In genomic region chr3:148708409-148708808, GRCh38 we compare ENCODE assay signal across 24 cellular contexts. TPM values are rescaled to one million over a fixed set of nuclear protein-coding genes. Genes with fewer than 3 reads are reported as not detected.
DNase-seq lines count a peak whose midpoint lies in the region; ATAC-seq, FAIRE-seq and TF ChIP-seq lines count a peak whose summit lies in the region.
"Had no signal": no experiment of that assay in that cellular context is flagged by ENCODE, and none has a peak within 500 bp of the region (broad histone marks: within the 10 kb centered on the region; RNA-seq: fewer than 3 reads in every experiment).

No MANE protein-coding gene starts in this region.

- no peaks in the 10 kb centered on the region for H3K9me3 Mint-ChIP-seq in astrocyte (ENCODE audit: unreplicated experiment)
- H3K9me3 Mint-ChIP-seq: CD8-positive, alpha-beta T cell had no signal

- H2AFZ ChIP-seq in SK-N-SH (ENCODE audit: low read depth) (no peak overlapping the region; the same call in 1 of the 2 replicates), Loucy (ENCODE audit: low read length) (peak overlapping the region; percentile 37), astrocyte (ENCODE audit: low read depth, low read length) (no peak overlapping the region)

- CTCF ChIA-PET in SK-N-SH (lab: Yijun Ruan, JAX): interaction anchor here (1.0 to 2.3 kb wide), 3 partner anchors 11 to 328 kb away, joined by 3 to 7 read pairs (median 3); no protein-coding TSS in a partner anchor

- no peak for TF ChIP-seq POLR2A in sigmoid colon (IDR thresholded peaks at IDR 0.05)

- intact Hi-C loops in sigmoid colon (cut with DNase I): no loop called here
- intact Hi-C loops in Right ventricle myocardium inferior (cut with DNase I): no loop called here

- H3K9me2 ChIP-seq in SK-N-SH (no peaks in the 10 kb centered on the region), Loucy (replicated peaks; ENCODE audit: low read depth, low read length) (no peaks in the 10 kb centered on the region)

- DNase-seq in SK-N-SH (no peak), astrocyte (ENCODE audit: low read depth) (no peak), sigmoid colon (no peak), Right ventricle myocardium inferior (ENCODE audit: missing footprints) (no peak), NOMO-1 treated with dmso at 0.1 percent for 144 hours (lab: John Stamatoyannopoulos, UW; ENCODE audit: unreplicated experiment) (no peak)
- DNase-seq: 8988T; C1 segment of cervical spinal cord; CD8-positive, alpha-beta T cell; DMS153; MM.1S; NCI-H1048; NCI-H1417 treated with DMSO at 0.1 percent for 48 hours; NCI-H187 treated with DMSO at 0.1 percent for 48 hours; NCI-H2107; NCI-H2227 treated with DMSO at 0.1 percent for 48 hours; NCI-H510A; NK-92 treated with Interleukin-12 subunit alpha and Interleukin-12 subunit beta, amount 100 ng/mL, for 24 hours; SHP77 had no signal

- H3K9me3 ChIP-seq in SK-N-SH (no peaks in the 10 kb centered on the region), Loucy (ENCODE audit: insufficient read depth, low read depth, low read length) (no peaks in the 10 kb centered on the region), astrocyte (ENCODE audit: insufficient read depth, low read depth, low read length) (no peaks in the 10 kb centered on the region), sigmoid colon (no peaks in the 10 kb centered on the region)

- H3K4me2 ChIP-seq in SK-N-SH (no peak overlapping the region), Loucy (ENCODE audit: low read depth, low read length, poor library complexity, severe bottlenecking) (peak overlapping the region; percentile 72), astrocyte (ENCODE audit: low read length) (peak overlapping the region; percentile 17)

- no peaks in the 10 kb centered on the region for H3K27me3 ChIP-seq in SK-N-SH (ENCODE audit: insufficient read depth)
- H3K27me3 ChIP-seq in Loucy (ENCODE audit: insufficient read depth, low read length, poor library complexity, severe bottlenecking): no peaks in the 10 kb centered on the region
- H3K27me3 ChIP-seq in astrocyte (ENCODE audit: insufficient read depth, low read length): no peaks in the 10 kb centered on the region
- no peaks in the 10 kb centered on the region for H3K27me3 ChIP-seq in sigmoid colon

- H3F3A ChIP-seq in SK-N-SH (replicated peaks; ENCODE audit: insufficient read depth): peaks cover 12% of the 10 kb centered on the region
- peaks cover 3% of the 10 kb centered on the region; the same call in 1 of the 2 replicates for H3F3A ChIP-seq in Loucy (ENCODE audit: low read depth)

- TF ChIP-seq RAD21 in SK-N-SH (IDR thresholded peaks at IDR 0.05; ENCODE audit: low read length): no peak

- H3K27me3 Mint-ChIP-seq in astrocyte (ENCODE audit: low read depth, unreplicated experiment): no peaks in the 10 kb centered on the region

- FAIRE-seq in astrocyte (lab: Jason Lieb, UNC): no peak
- FAIRE-seq: H54 had no signal

- no peak for TF ChIP-seq CTCF in SK-N-SH (IDR thresholded peaks at IDR 0.05)
- no peak for TF ChIP-seq CTCF in Loucy (conservative IDR thresholded peaks at IDR 0.05; ENCODE audit: low read length)
- TF ChIP-seq CTCF in astrocyte (IDR thresholded peaks at IDR 0.05; ENCODE audit: insufficient read depth, low read depth, low read length): no peak
- no peak for TF ChIP-seq CTCF in sigmoid colon (IDR thresholded peaks at IDR 0.05)

- H4K20me1 ChIP-seq in SK-N-SH (ENCODE audit: insufficient read depth) (no peaks in the 10 kb centered on the region), Loucy (ENCODE audit: insufficient read depth, low read length, poor library complexity, severe bottlenecking) (no peaks in the 10 kb centered on the region), astrocyte (ENCODE audit: insufficient read depth, low read length) (no peaks in the 10 kb centered on the region)

- WGBS in SK-N-SH (ENCODE audit: low lambda C conversion rate): 88% methylated on average over 5 of the region's 5 CpGs
- WGBS in sigmoid colon, 2 donors: 75 to 87% methylated on average over 5 of the region's 5 CpGs

- H3K27ac ChIP-seq in SK-N-SH (ENCODE audit: low read depth in 2 of 2, low read length in 1 of 2): no peak overlapping the region; a peak in 1 of 4 replicates
- H3K27ac ChIP-seq in astrocyte (ENCODE audit: low read depth, low read length): no peak overlapping the region
- peak overlapping the region in 3 of 4 donors; percentile 68 to 77 (median 76) for H3K27ac ChIP-seq in sigmoid colon
- H3K27ac ChIP-seq: SK-N-MC had no signal

- H3K4me3 ChIP-seq in SK-N-SH (ENCODE audit: low read depth in 2 of 2, low read length in 1 of 2): no peak overlapping the region
- peak overlapping the region; percentile 39 for H3K4me3 ChIP-seq in Loucy (ENCODE audit: low read length, poor library complexity, severe bottlenecking)
- H3K4me3 ChIP-seq in astrocyte (ENCODE audit: insufficient read depth, low read depth, low read length): no peak overlapping the region
- H3K4me3 ChIP-seq in sigmoid colon: no peak overlapping the region
- H3K4me3 ChIP-seq: SK-N-MC had no signal

- H3K79me2 ChIP-seq in SK-N-SH (ENCODE audit: insufficient read depth) (no peaks in the 10 kb centered on the region), Loucy (ENCODE audit: insufficient read depth, low read length) (no peaks in the 10 kb centered on the region), astrocyte (ENCODE audit: insufficient read depth, low read length) (no peaks in the 10 kb centered on the region)

- H3K9ac ChIP-seq in SK-N-SH (no peak overlapping the region), Loucy (ENCODE audit: low read depth, low read length, poor library complexity, severe bottlenecking) (no peak overlapping the region), astrocyte (ENCODE audit: low read length) (no peak overlapping the region)

- TF ChIP-seq EP300 in SK-N-SH (IDR thresholded peaks at IDR 0.05; ENCODE audit: borderline replicate concordance in 1 of 2, low read depth in 1 of 2, low read length in 1 of 2): no peak
- no peak for TF ChIP-seq EP300 in sigmoid colon (IDR thresholded peaks at IDR 0.05)

- H3K4me3 Mint-ChIP-seq in astrocyte (ENCODE audit: unreplicated experiment): peak overlapping the region; percentile 35
- H3K4me3 Mint-ChIP-seq: CD8-positive, alpha-beta T cell had no signal

- peaks cover 0 to 3% of the 10 kb centered on the region in 2 experiments; a peak in 1 of 4 replicates for H3K4me1 ChIP-seq in SK-N-SH (ENCODE audit: control insufficient read depth in 1 of 2, insufficient read depth in 2 of 2, low read depth in 1 of 2, low read length in 1 of 2)
- peaks cover 24% of the 10 kb centered on the region for H3K4me1 ChIP-seq in Loucy (ENCODE audit: insufficient read depth, low read length, poor library complexity, severe bottlenecking)
- H3K4me1 ChIP-seq in astrocyte (ENCODE audit: insufficient read depth, low read length): no peaks in the 10 kb centered on the region
- H3K4me1 ChIP-seq in sigmoid colon: peaks cover 0 to 63% (median 46%) of the 10 kb centered on the region in 4 donors

- ATAC-seq in SK-N-SH treated with all-trans-retinoic acid at 6 μM for 48 hours (0 out of 3 replicates have a peak, but pooled peaks have one; percentile 37), GM18861 (IDR thresholded peaks at IDR 0.05; ENCODE audit: unreplicated experiment) (no peak), Right ventricle myocardium inferior (no peak)
- ATAC-seq: CD8-positive, alpha-beta T cell had no signal

- H3K36me3 ChIP-seq in SK-N-SH (replicated peaks in 1 of 2; ENCODE audit: control insufficient read depth in 1 of 2, insufficient read depth in 2 of 2, low read length in 1 of 2) (no peaks in the 10 kb centered on the region), Loucy (ENCODE audit: insufficient read depth, low read length) (no peaks in the 10 kb centered on the region), astrocyte (ENCODE audit: insufficient read depth, low read length) (no peaks in the 10 kb centered on the region), sigmoid colon (no peaks in the 10 kb centered on the region)

- POLR2A ChIA-PET in SK-N-SH (lab: Yijun Ruan, JAX): no interaction called here

- H3K36me3 Mint-ChIP-seq in astrocyte (ENCODE audit: low read depth, unreplicated experiment): no peaks in the 10 kb centered on the region
- H3K36me3 Mint-ChIP-seq: CD8-positive, alpha-beta T cell had no signal

- peaks cover 10% of the 10 kb centered on the region for H3K4me1 Mint-ChIP-seq in astrocyte (ENCODE audit: low read depth, unreplicated experiment)

- no peak overlapping the region for H3K27ac Mint-ChIP-seq in astrocyte (ENCODE audit: unreplicated experiment)
- H3K27ac Mint-ChIP-seq: CD8-positive, alpha-beta T cell had no signal

TF ChIP-seq in SK-N-SH treated with all-trans-retinoic acid at 6 μM for 48 hours, 23 proteins besides CTCF, POLR2A, EP300 and RAD21:
- no peak for TF ChIP-seq ZFP30 (CRISPR knock-in tag; IDR thresholded peaks at IDR 0.05)

TF ChIP-seq in SK-N-SH, 30 proteins besides CTCF, POLR2A, EP300 and RAD21 (continues in another document):
- TF ChIP-seq IRF3 (IDR thresholded peaks at IDR 0.05; ENCODE audit: low read depth, low read length): no peak
- TF ChIP-seq MEF2A (IDR thresholded peaks at IDR 0.05; ENCODE audit: borderline replicate concordance, low read depth): no peak
- TF ChIP-seq SIN3A (IDR thresholded peaks at IDR 0.05; ENCODE audit: borderline replicate concordance, low read depth, low read length): no peak
- TF ChIP-seq EZH2phosphoT487 (IDR thresholded peaks at IDR 0.05; ENCODE audit: borderline replicate concordance, low read depth): no peak
- no peak for TF ChIP-seq MXI1 (IDR thresholded peaks at IDR 0.05; ENCODE audit: low read depth, low read length)
- TF ChIP-seq MAX (IDR thresholded peaks at IDR 0.05; ENCODE audit: low read depth): no peak

RNA-seq across cellular contexts. Expression of gene AGTR1, which starts 10.7 kb away (rescaled TPM):
- polyA plus RNA-seq in SK-N-SH (2012; rRNA removed) (0.15 and 0.32 TPM in 2 replicates), sigmoid colon (1 to 10 TPM in 2 of 3 donors, not detected in 1; 1.2 to 2.0 TPM)
- 0.25 and 0.28 TPM in 2 replicates for polyA plus RNA-seq in SK-N-SH (2012; cell fraction: cytosol; rRNA removed)
- 0.14 and 0.35 TPM in 2 replicates for polyA plus RNA-seq in SK-N-SH (2012; cell fraction: nucleus; rRNA removed)
- total RNA-seq in astrocyte (0.61 and 0.91 TPM in 2 replicates), sigmoid colon (10 to 100 TPM; 38.4 to 77.8 (median 51.6) TPM), Right ventricle myocardium inferior (2.2 TPM)
- total RNA-seq: CD8-positive, alpha-beta T cell; OCI-LY7 had no signal

Comparison
In these comparisons a context has a peak if more than half of its experiments do, and no peak if none do; other contexts are left out.
1. H3K27ac ChIP-seq: peak in sigmoid colon (3 of 4); none in SK-N-SH (0 of 2) and astrocyte (single experiment).
2. RNA of gene AGTR1, which starts 10.7 kb away (total RNA-seq): 38.4 to 77.8 TPM in sigmoid colon; 2.2 TPM in Right ventricle myocardium inferior (single experiment) and 0.61 to 0.91 TPM in astrocyte; every median in the first group is over 10 times any median in the second.